ENCODE assay signal across 8 cellular contexts in genomic region chr10:80699602-80700039, GRCh38.
A peak's percentile ranks its signal among the peaks of the same experiment; 100 is the strongest.
DNase-seq lines count a peak whose midpoint lies in the region; ATAC-seq and TF ChIP-seq lines count a peak whose summit lies in the region.

No MANE protein-coding gene starts in this region.

- peaks cover 80% of the 10 kb centered on the region for H3K27me3 Mint-ChIP-seq in Calu3 (ENCODE audit: unreplicated experiment)
- peaks cover 0 to 7% of the 10 kb centered on the region in 2 donors for H3K27me3 Mint-ChIP-seq in natural killer cell treated with Interleukin-12 subunit alpha and Interleukin-12 subunit beta and Interleukin-15 and Interleukin-18, amount 100 ng/mL, for 72 hours

- H3K4me3 ChIP-seq in esophagus squamous epithelium = no peak overlapping the region

- no peaks in the 10 kb centered on the region for H3K9me3 ChIP-seq in esophagus squamous epithelium

- TF ChIP-seq POLR2A in esophagus squamous epithelium (IDR thresholded peaks at IDR 0.05) = no peak

- BruUV-seq in Calu3 (replicated peaks; lab: Mats Ljungman, UMichigan) = no TSS peak

- no peak overlapping the region for H3K27ac Mint-ChIP-seq in Calu3 (ENCODE audit: unreplicated experiment)
- no peak overlapping the region for H3K27ac Mint-ChIP-seq in natural killer cell treated with Interleukin-12 subunit alpha and Interleukin-12 subunit beta and Interleukin-15 and Interleukin-18, amount 100 ng/mL, for 72 hours

- no peak overlapping the region for H3K27ac ChIP-seq in esophagus squamous epithelium

- H3K27me3 ChIP-seq in esophagus squamous epithelium = no peaks in the 10 kb centered on the region

- H3K4me3 Mint-ChIP-seq in Calu3 (ENCODE audit: low read depth, unreplicated experiment) = no peak overlapping the region
- H3K4me3 Mint-ChIP-seq in natural killer cell treated with Interleukin-12 subunit alpha and Interleukin-12 subunit beta and Interleukin-15 and Interleukin-18, amount 100 ng/mL, for 72 hours = no peak overlapping the region

- CTCF ChIA-PET in Calu3 (lab: Charles Lee) = interaction anchor here (0.6 to 1.8 kb wide), 10 partner anchors 12 to 1139 kb away, joined by 3 to 11 read pairs (median 3); no protein-coding TSS in a partner anchor

- intact Hi-C loops in Calu3 (cut with micrococcal nuclease; ENCODE audit: unreplicated experiment) (loop anchor here (1.0 to 2.0 kb wide), 4 partner anchors 225 to 1139 kb away; no protein-coding TSS in a partner anchor), esophagus squamous epithelium (cut with DNase I) (loop anchor here (10.0 kb wide), 1 partner anchor 315 kb away; no protein-coding TSS in a partner anchor)

- no peaks in the 10 kb centered on the region for H3K36me3 ChIP-seq in esophagus squamous epithelium

- peak; percentile 93 for TF ChIP-seq CTCF in Calu3 (IDR thresholded peaks at IDR 0.05; ENCODE audit: unreplicated experiment)
- peak; percentile 51 to 86 (median 73) for TF ChIP-seq CTCF in esophagus squamous epithelium (IDR thresholded peaks at IDR 0.05)

- H3K9me3 Mint-ChIP-seq in Calu3 (ENCODE audit: low read depth, unreplicated experiment) = no peaks in the 10 kb centered on the region
- no peaks in the 10 kb centered on the region for H3K9me3 Mint-ChIP-seq in natural killer cell treated with Interleukin-12 subunit alpha and Interleukin-12 subunit beta and Interleukin-15 and Interleukin-18, amount 100 ng/mL, for 72 hours

- H3K36me3 Mint-ChIP-seq in Calu3 (ENCODE audit: insufficient read depth, unreplicated experiment) = no peaks in the 10 kb centered on the region
- H3K36me3 Mint-ChIP-seq in natural killer cell treated with Interleukin-12 subunit alpha and Interleukin-12 subunit beta and Interleukin-15 and Interleukin-18, amount 100 ng/mL, for 72 hours = no peaks in the 10 kb centered on the region

- DNase-seq in Calu3 (peak; percentile 90), HK-2 (ENCODE audit: unreplicated experiment) (peak; percentile 79), NOMO-1 treated with dmso at 0.1 percent for 144 hours (lab: John Stamatoyannopoulos, UW; ENCODE audit: unreplicated experiment) (peak; percentile 25), activated T-cell treated with anti-CD3 and anti-CD28 coated beads for 24 hours (ENCODE audit: low read depth) (peak; percentile 57), esophagus squamous epithelium (lab: John Stamatoyannopoulos, UW) (peak; percentile 10)
- no peak for DNase-seq in natural killer cell treated with Interleukin-12 subunit alpha and Interleukin-12 subunit beta and Interleukin-15 and Interleukin-18, amount 100 ng/mL, for 72 hours (ENCODE audit: low spot score)
- DNase-seq in stimulated activated naive CD4-positive, alpha-beta T cell (lab: John Stamatoyannopoulos, UW) = peak; percentile 15 to 63 (median 47)

- peak; percentile 89 for ATAC-seq in GM21367 (IDR thresholded peaks at IDR 0.05; ENCODE audit: unreplicated experiment)
- peak; percentile 67 to 68 for ATAC-seq in natural killer cell treated with Interleukin-12 subunit alpha and Interleukin-12 subunit beta and Interleukin-15 and Interleukin-18, amount 100 ng/mL, for 72 hours

- 21 to 67% methylated on average over 1 to 11 of the region's 14 CpGs for WGBS in esophagus squamous epithelium, 2 donors

- H3K4me1 Mint-ChIP-seq in Calu3 (ENCODE audit: low read depth, unreplicated experiment) = no peaks in the 10 kb centered on the region
- no peaks in the 10 kb centered on the region for H3K4me1 Mint-ChIP-seq in natural killer cell treated with Interleukin-12 subunit alpha and Interleukin-12 subunit beta and Interleukin-15 and Interleukin-18, amount 100 ng/mL, for 72 hours (ENCODE audit: low read depth in 2 of 2)

- H3K4me1 ChIP-seq in esophagus squamous epithelium = peaks cover 0 to 7% (median 0%) of the 10 kb centered on the region in 3 donors
